In genomic region chr10:29805134-29805691, GRCh38 we compare ENCODE assay signal across 18 cellular contexts.
A peak's percentile ranks its signal among the peaks of the same experiment; 100 is the strongest.
DNase-seq lines count a peak whose midpoint lies in the region; ATAC-seq and TF ChIP-seq lines count a peak whose summit lies in the region.
"Had no signal": no experiment of that assay in that cellular context is flagged by ENCODE, and none has a peak within 500 bp of the region (broad histone marks: within the 10 kb centered on the region; RNA-seq: fewer than 3 reads in every experiment).

No MANE protein-coding gene starts in this region.

- H3K79me2 ChIP-seq in DND-41 (ENCODE audit: insufficient read depth, low read length) (no peaks in the 10 kb centered on the region), MM.1S (ENCODE audit: low read length) (no peaks in the 10 kb centered on the region)

- DNase-seq in DND-41 (no peak), brain microvascular endothelial cell (no peak), left ventricle myocardium inferior (no peak), gastrocnemius medialis (peak; percentile 77 to 89), OCI-M1 (lab: John Stamatoyannopoulos, UW) (no peak), hippocampal formation (lab: John Stamatoyannopoulos, UW) (no peak), posterior vena cava (ENCODE audit: low spot score) (no peak), MM.1S (no peak)
- DNase-seq: activated CD8-positive, alpha-beta memory T cell treated with anti-CD3 and anti-CD28 coated beads, Interleukin-2, amount 50 U/mL, for 48 hours; activated naive CD4-positive, alpha-beta T cell; GF-D8; NCI-H1436; NCI-H226; stimulated activated naive CD8-positive, alpha-beta T cell treated with anti-CD3 and anti-CD28 coated beads, Interleukin-15, amount 100 ng/mL, for 72 hours; T1000 had no signal

- peak in 1 of 2 donors; percentile 27 for TF ChIP-seq POLR2A in gastrocnemius medialis (IDR thresholded peaks at IDR 0.05)

- no peaks in the 10 kb centered on the region for H3F3A ChIP-seq in MM.1S (ENCODE audit: insufficient read depth, low read length)

- H3K9me2 ChIP-seq in MM.1S (replicated peaks; ENCODE audit: insufficient read depth, low read length) = no peaks in the 10 kb centered on the region

- H3K9me3 ChIP-seq in DND-41 (ENCODE audit: insufficient read depth, low read length, severe bottlenecking) (peaks cover 2% of the 10 kb centered on the region), left ventricle myocardium inferior (replicated peaks) (no peaks in the 10 kb centered on the region), gastrocnemius medialis (no peaks in the 10 kb centered on the region), MM.1S (replicated peaks; ENCODE audit: insufficient read depth, low read length) (no peaks in the 10 kb centered on the region)
- H3K9me3 ChIP-seq: HAP-1, prostate gland had no signal

- no peak for TF ChIP-seq CTCF in DND-41 (IDR thresholded peaks at IDR 0.05; ENCODE audit: borderline replicate concordance, extremely low read depth, low read length, poor library complexity, severe bottlenecking)
- TF ChIP-seq CTCF in brain microvascular endothelial cell (IDR thresholded peaks at IDR 0.05; ENCODE audit: low read depth, low read length, missing control alignments) = no peak
- no peak for TF ChIP-seq CTCF in left ventricle myocardium inferior (IDR thresholded peaks at IDR 0.05; ENCODE audit: borderline replicate concordance)
- no peak for TF ChIP-seq CTCF in gastrocnemius medialis (IDR thresholded peaks at IDR 0.05 in 4 of 5, conservative IDR thresholded peaks at IDR 0.05 in 1 of 5)
- no peak for TF ChIP-seq CTCF in MM.1S (IDR thresholded peaks at IDR 0.05; ENCODE audit: low read length)

- H3K4me1 ChIP-seq in DND-41 (ENCODE audit: insufficient read depth, low read length) = peaks cover 26% of the 10 kb centered on the region
- H3K4me1 ChIP-seq in left ventricle myocardium inferior = peaks cover 23% of the 10 kb centered on the region
- H3K4me1 ChIP-seq in gastrocnemius medialis = peaks cover 46 to 64% of the 10 kb centered on the region in 2 donors
- H3K4me1 ChIP-seq in MM.1S (ENCODE audit: low read length) = no peaks in the 10 kb centered on the region
- H3K4me1 ChIP-seq: HAP-1 had no signal

- H3K4me3 ChIP-seq in DND-41 (ENCODE audit: low read depth in 1 of 2, low read length in 2 of 2) (no peak overlapping the region), brain microvascular endothelial cell (ENCODE audit: low read depth, low read length) (no peak overlapping the region), left ventricle myocardium inferior (no peak overlapping the region), gastrocnemius medialis (no peak overlapping the region), MM.1S (ENCODE audit: low read length) (no peak overlapping the region)
- H3K4me3 ChIP-seq: HAP-1, prostate gland had no signal

- in situ Hi-C loops in brain microvascular endothelial cell (cut with HindIII; ENCODE audit: low pct_ligation_motif_present, low sequenced_read_pairs) = no loop called here
- in situ Hi-C loops in gastrocnemius medialis (cut with MboI; ENCODE audit: low sequenced_read_pairs in 4 of 4) = no loop called here

- intact Hi-C loops in left ventricle myocardium inferior (cut with micrococcal nuclease) (no loop called here), gastrocnemius medialis (cut with DNase I; ENCODE audit: low total_unique reads) (loop anchor here (5.0 kb wide), 3 partner anchors 68 to 158 kb away; no protein-coding TSS in a partner anchor), posterior vena cava (cut with DNase I) (no loop called here)

- no peak for ATAC-seq in DND-41 (ENCODE audit: insufficient read depth, low read depth)
- peak; percentile 78 to 82 for ATAC-seq in gastrocnemius medialis
- ATAC-seq: natural killer cell treated with Interleukin-12 subunit alpha and Interleukin-12 subunit beta and Interleukin-15 and Interleukin-18, amount 100 ng/mL, for 72 hours had no signal

- H3K9ac ChIP-seq in DND-41 (ENCODE audit: low read depth, low read length) (no peak overlapping the region), MM.1S (ENCODE audit: low read length) (no peak overlapping the region)

- H3K36me3 ChIP-seq in DND-41 (ENCODE audit: insufficient read depth, low read length) (no peaks in the 10 kb centered on the region), brain microvascular endothelial cell (replicated peaks) (no peaks in the 10 kb centered on the region), left ventricle myocardium inferior (no peaks in the 10 kb centered on the region), gastrocnemius medialis (no peaks in the 10 kb centered on the region), MM.1S (replicated peaks; ENCODE audit: insufficient read depth, low read length) (no peaks in the 10 kb centered on the region)
- H3K36me3 ChIP-seq: HAP-1, prostate gland had no signal

- H3K27ac ChIP-seq in DND-41 (ENCODE audit: low read length) (peak overlapping the region; percentile 49), brain microvascular endothelial cell (peak overlapping the region; percentile 89), left ventricle myocardium inferior (replicated peaks) (peak overlapping the region; percentile 1), gastrocnemius medialis (peak overlapping the region; percentile 90 to 92 (median 90)), MM.1S (ENCODE audit: low read length) (no peak overlapping the region)

- H3K27me3 ChIP-seq in DND-41 (ENCODE audit: insufficient read depth, low read length, poor library complexity) (no peaks in the 10 kb centered on the region), brain microvascular endothelial cell (replicated peaks) (no peaks in the 10 kb centered on the region), left ventricle myocardium inferior (ENCODE audit: low read depth) (no peaks in the 10 kb centered on the region), gastrocnemius medialis (no peaks in the 10 kb centered on the region), MM.1S (replicated peaks; ENCODE audit: insufficient read depth, low read length) (no peaks in the 10 kb centered on the region)

- H2AFZ ChIP-seq in DND-41 (ENCODE audit: low read depth, low read length) (no peak overlapping the region), MM.1S (ENCODE audit: low read length) (no peak overlapping the region)

- H3K4me2 ChIP-seq in DND-41 (ENCODE audit: insufficient read depth, low read length) (no peak overlapping the region), MM.1S (ENCODE audit: low read depth, low read length) (no peak overlapping the region)

- H4K20me1 ChIP-seq in DND-41 (ENCODE audit: insufficient read depth, low read length) (no peaks in the 10 kb centered on the region), MM.1S (ENCODE audit: insufficient read depth, low read length) (no peaks in the 10 kb centered on the region)

Comparison
In these comparisons a context has a peak if more than half of its experiments do, and no peak if none do; other contexts are left out.
1. DNase-seq: peak in gastrocnemius medialis (2 of 2); none in DND-41 (single experiment), brain microvascular endothelial cell (single experiment), left ventricle myocardium inferior (single experiment), OCI-M1 (single experiment), hippocampal formation (0 of 2), posterior vena cava (single experiment) and MM.1S (single experiment).